8 cellular contexts compared by ENCODE assay signal in the genomic region with DNA sequence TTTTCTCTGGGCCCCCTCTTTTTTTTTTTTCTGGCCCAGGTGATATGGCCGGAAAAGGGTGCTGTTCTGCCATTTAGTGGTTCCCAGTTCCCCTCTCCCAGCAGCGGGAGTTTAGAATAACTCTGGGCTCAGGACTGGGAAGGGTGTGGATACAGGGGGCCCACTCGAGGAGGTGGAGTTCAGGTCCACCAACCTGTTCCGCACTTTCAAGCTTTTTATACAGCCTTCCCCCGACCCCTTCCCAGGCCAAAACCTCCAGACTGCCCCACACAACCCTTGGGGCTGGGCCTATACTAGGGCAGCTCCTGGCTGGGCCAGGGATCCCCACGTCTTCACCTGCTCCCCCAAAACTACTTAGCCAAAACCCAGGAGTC. TPM values are rescaled to one million over a fixed set of nuclear protein-coding genes. Genes with fewer than 3 reads are reported as not detected.
DNase-seq lines count a peak whose midpoint lies in the region; ATAC-seq and TF ChIP-seq lines count a peak whose summit lies in the region.

No MANE protein-coding gene starts in this region.

- TF ChIP-seq CTCF in cardiac fibroblast (IDR thresholded peaks at IDR 0.05; ENCODE audit: low read depth, low read length) = no peak

- no peaks in the 10 kb centered on the region for H3K36me3 ChIP-seq in ACC112 (ENCODE audit: insufficient read depth, low read length)
- H3K36me3 ChIP-seq in mucosa of rectum (ENCODE audit: control insufficient read depth in 2 of 2, insufficient read depth in 2 of 2, low read length in 2 of 2) = no peaks in the 10 kb centered on the region

- H3K27ac ChIP-seq in ACC112 (ENCODE audit: low read depth, low read length) = peak overlapping the region; percentile 77
- peak overlapping the region; percentile 56 to 68 for H3K27ac ChIP-seq in mucosa of rectum (ENCODE audit: low read depth in 2 of 2, low read length in 2 of 2)

- H3K4me3 ChIP-seq in ACC112 (ENCODE audit: low read depth, low read length) = peak overlapping the region; percentile 94
- peak overlapping the region; percentile 84 to 91 for H3K4me3 ChIP-seq in cardiac fibroblast (replicated peaks in 1 of 2; ENCODE audit: low read depth in 2 of 2, low read length in 2 of 2)
- peak overlapping the region; percentile 78 to 79 for H3K4me3 ChIP-seq in mucosa of rectum (ENCODE audit: low read length in 2 of 2)

- peak overlapping the region; percentile 68 to 76 for H3K9ac ChIP-seq in mucosa of rectum (ENCODE audit: low read depth in 1 of 2, low read length in 2 of 2)

- peaks cover 50% of the 10 kb centered on the region for H3K4me1 ChIP-seq in ACC112 (ENCODE audit: control insufficient read depth, insufficient read depth, low read length, unreplicated experiment)
- H3K4me1 ChIP-seq in mucosa of rectum (ENCODE audit: control insufficient read depth in 2 of 2, insufficient read depth in 2 of 2, low read length in 2 of 2) = peaks cover 24 to 26% of the 10 kb centered on the region in 2 donors

- H3K9me3 Mint-ChIP-seq in IgD-negative memory B cell = no peaks in the 10 kb centered on the region

- H3K36me3 Mint-ChIP-seq in IgD-negative memory B cell = no peaks in the 10 kb centered on the region

- H3K4me3 Mint-ChIP-seq in IgD-negative memory B cell = peak overlapping the region; percentile 64 to 93 (median 82)

- peaks cover 5 to 10% (median 9%) of the 10 kb centered on the region in 3 donors for H3K4me1 Mint-ChIP-seq in IgD-negative memory B cell

- ATAC-seq in HG02588 (IDR thresholded peaks at IDR 0.05; ENCODE audit: unreplicated experiment) = no peak

- in situ Hi-C loops in KBM-7 (cut with MboI; ENCODE audit: low pct_unique_long_range_greater_than_20kb, low sequenced_read_pairs) = no loop called here

- peaks cover 19% of the 10 kb centered on the region for H3K79me2 ChIP-seq in ACC112 (ENCODE audit: control insufficient read depth, insufficient read depth, low read length, unreplicated experiment)

- H2AFZ ChIP-seq in ACC112 (ENCODE audit: low read length, unreplicated experiment) = no peak overlapping the region

- H3K27ac Mint-ChIP-seq in IgD-negative memory B cell = peak overlapping the region in 1 of 3 donors; percentile 89

- peaks cover 10% of the 10 kb centered on the region for H3K27me3 Mint-ChIP-seq in IgD-negative memory B cell

- no peaks in the 10 kb centered on the region for H3K9me3 ChIP-seq in mucosa of rectum (ENCODE audit: control insufficient read depth in 2 of 2, low read length in 2 of 2)

- DNase-seq in cardiac fibroblast (ENCODE audit: low read depth in 2 of 2) (no peak), KBM-7 (no peak), NCI-H2081 (lab: John Stamatoyannopoulos, UW) (no peak), NCI-H2107 treated with DMSO at 0.1 percent for 48 hours (lab: John Stamatoyannopoulos, UW; ENCODE audit: unreplicated experiment) (no peak)

- H3K27me3 ChIP-seq in ACC112 (ENCODE audit: insufficient read depth, low read length) (no peaks in the 10 kb centered on the region), mucosa of rectum (ENCODE audit: control insufficient read depth in 2 of 2, insufficient read depth in 2 of 2, low read length in 2 of 2) (peaks cover 4 to 5% of the 10 kb centered on the region in 2 donors)

RNA-seq across cellular contexts. Expression of gene PLEKHG5, which starts 0.4 kb away (rescaled TPM):
- polyA plus RNA-seq in IgD-negative memory B cell = not detected

RNA-seq across cellular contexts. Expression of gene TNFRSF25, which starts 25.1 kb away (rescaled TPM):
- 2.3 TPM for polyA plus RNA-seq in IgD-negative memory B cell
